7 cellular contexts compared by ENCODE assay signal in the genomic region with DNA sequence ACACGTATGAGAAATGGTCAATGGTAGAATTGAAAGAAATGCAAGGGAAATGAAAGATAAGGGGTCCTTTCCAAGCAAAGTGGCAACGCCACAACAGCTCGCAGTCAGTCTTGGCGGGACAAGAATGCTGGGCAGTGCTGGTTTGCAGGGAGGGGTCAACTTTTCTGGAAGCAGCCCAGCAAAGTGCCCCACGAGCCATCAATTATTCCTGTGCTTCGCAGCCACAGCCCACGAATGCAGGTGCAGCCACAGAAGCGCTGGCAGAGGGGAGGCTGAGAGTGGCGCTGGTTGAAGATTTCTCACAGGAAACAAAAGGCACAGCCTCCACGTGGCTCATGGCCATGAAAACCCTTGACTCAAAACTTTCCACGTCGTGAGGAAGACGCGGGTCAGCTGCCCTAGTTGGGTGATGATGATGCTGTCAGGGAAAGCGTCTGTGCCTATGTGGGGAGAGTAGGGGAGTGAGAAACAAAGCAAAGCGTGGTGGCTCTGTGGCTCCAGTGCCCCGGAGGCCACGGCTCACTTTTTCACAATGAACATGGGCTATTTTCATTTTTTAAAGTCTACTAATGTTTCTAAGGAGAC. TPM values are rescaled to one million over a fixed set of nuclear protein-coding genes. Genes with fewer than 3 reads are reported as not detected.
"Had no signal": no experiment of that assay in that cellular context is flagged by ENCODE, and none has a peak within 500 bp of the region (broad histone marks: within the 10 kb centered on the region; RNA-seq: fewer than 3 reads in every experiment).

No MANE protein-coding gene starts in this region.

RNA-seq across cellular contexts. Expression of a gene that starts 33.2 kb away (rescaled TPM):
- total RNA-seq: HT1080, LHCN-M2, MCF 10A, OCI-LY7, PC-3, SK-MEL-5 had no signal
- polyA plus RNA-seq: SK-N-SH had no signal

RNA-seq across cellular contexts. Expression of a gene that starts 34.2 kb away (rescaled TPM):
- total RNA-seq: HT1080, LHCN-M2, MCF 10A, OCI-LY7, PC-3, SK-MEL-5 had no signal
- polyA plus RNA-seq: SK-N-SH had no signal

RNA-seq across cellular contexts. Expression of a gene that starts 40.9 kb away (rescaled TPM):
- total RNA-seq: HT1080, LHCN-M2, MCF 10A, OCI-LY7, PC-3, SK-MEL-5 had no signal
- polyA plus RNA-seq: SK-N-SH had no signal

RNA-seq across cellular contexts. Expression of a gene that starts 54.5 kb away (rescaled TPM):
- total RNA-seq: HT1080, LHCN-M2, MCF 10A, OCI-LY7, PC-3, SK-MEL-5 had no signal
- polyA plus RNA-seq: SK-N-SH had no signal
